In the genomic region with DNA sequence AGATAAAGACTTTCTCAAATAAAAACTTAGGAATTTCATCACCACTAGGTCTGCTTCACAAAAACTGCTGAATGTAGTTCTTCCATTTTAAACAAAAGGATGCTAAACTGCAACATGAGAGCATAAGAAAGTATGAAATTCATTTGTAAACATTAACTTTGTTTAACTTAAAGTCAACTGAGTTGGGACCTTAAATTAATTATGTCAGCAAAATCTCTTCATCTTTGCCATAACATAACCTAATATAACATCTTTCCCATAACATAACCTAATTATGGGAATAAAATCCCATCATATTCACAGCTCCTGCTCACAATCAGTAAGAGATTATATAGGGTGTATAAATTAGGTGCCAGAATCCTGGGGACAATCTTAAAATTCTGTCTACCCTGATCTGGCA, we compare ENCODE assay signal across 29 cellular contexts.
"Had no signal": no experiment of that assay in that cellular context is flagged by ENCODE, and none has a peak within 500 bp of the region (broad histone marks: within the 10 kb centered on the region; RNA-seq: fewer than 3 reads in every experiment).

No MANE protein-coding gene starts in this region.

- FAIRE-seq: colon, endometrium, endothelial cell of umbilical vein, frontal cortex had no signal

- H3K4me1 ChIP-seq: colonic mucosa, esophagus muscularis mucosa, foreskin keratinocyte, gastrocnemius medialis, gastroesophageal sphincter, heart left ventricle, heart right ventricle had no signal

- H3K9me3 ChIP-seq: colonic mucosa, gastrocnemius medialis had no signal

- H3K27ac ChIP-seq: colonic mucosa, coronary artery, dorsolateral prefrontal cortex, epithelial cell of prostate, esophagus muscularis mucosa, esophagus squamous epithelium, foreskin keratinocyte, gastrocnemius medialis, gastroesophageal sphincter, heart left ventricle, heart right ventricle, hepatocyte had no signal

- H3K27me3 ChIP-seq: colonic mucosa, esophagus muscularis mucosa, esophagus squamous epithelium, foreskin keratinocyte, gastrocnemius medialis, gastroesophageal sphincter, heart left ventricle, heart right ventricle, hepatocyte had no signal

- H3K36me3 ChIP-seq: colonic mucosa, esophagus muscularis mucosa, esophagus squamous epithelium, gastrocnemius medialis, gastroesophageal sphincter, heart left ventricle, heart right ventricle had no signal

- H3K4me2 ChIP-seq: hepatocyte had no signal

- DNase-seq: colonic mucosa; cortex of kidney; dermis blood vessel endothelial cell; dorsolateral prefrontal cortex; effector CD4-positive, alpha-beta T cell; effector CD8-positive, alpha-beta T cell; effector memory CD4-positive, alpha-beta T cell; effector memory CD8-positive, alpha-beta T cell; endodermal cell; erythroblast; esophagus squamous epithelium; foreskin fibroblast; foreskin keratinocyte; foreskin melanocyte; gastrocnemius medialis; glutamatergic neuron; head of caudate nucleus; heart left ventricle; heart right ventricle had no signal

- H3K4me3 ChIP-seq: colonic mucosa, coronary artery, dorsolateral prefrontal cortex, esophagus muscularis mucosa, esophagus squamous epithelium, gastrocnemius medialis, gastroesophageal sphincter, heart left ventricle, heart right ventricle, hepatocyte had no signal

- ATAC-seq: effector memory CD8-positive, alpha-beta T cell; esophagus mucosa; foreskin keratinocyte; gastrocnemius medialis; gastroesophageal sphincter; heart left ventricle; heart right ventricle had no signal
